Comparison of ENCODE assay signal across 26 cellular contexts in genomic region chr4:150888217-150888616, GRCh38.
"Had no signal": no experiment of that assay in that cellular context is flagged by ENCODE, and none has a peak within 500 bp of the region (broad histone marks: within the 10 kb centered on the region; RNA-seq: fewer than 3 reads in every experiment).

No MANE protein-coding gene starts in this region.

- H3K27me3 Mint-ChIP-seq: activated CD8-positive, alpha-beta memory T cell treated with anti-CD3 and anti-CD28 coated beads, Interleukin-2, amount 10 ng/mL, durations not matched to agents 7 days and 5 days; activated naive CD8-positive, alpha-beta T cell; activated T-cell treated with anti-CD3 and anti-CD28 coated beads, Interleukin-2, amount 50 U/mL, for 24 hours had no signal

- H3K4me3 Mint-ChIP-seq: activated CD8-positive, alpha-beta memory T cell treated with anti-CD3 and anti-CD28 coated beads, Interleukin-2, amount 10 ng/mL, durations not matched to agents 7 days and 5 days; activated naive CD8-positive, alpha-beta T cell; activated T-cell treated with anti-CD3 and anti-CD28 coated beads, Interleukin-2, amount 50 U/mL, for 24 hours; activated T-helper 1 cell treated with anti-CD3 and anti-CD28 coated beads, Interleukin-12 subunit alpha, Interleukin-12 subunit beta, Interleukin-2, Interleukin-4 antibody, amounts not matched to agents 30 ng/mL and 10 ng/mL and 1 ng/mL, durations not matched to agents 14 hours and 24 hours and 36 hours; T-helper 2 cell treated with Interferon-gamma antibody and Interleukin-4, amounts not matched to agents 5 μg/mL and 100 μg/mL, for 36 hours; WTC11 had no signal

- DNase-seq: activated CD4-positive, alpha-beta T cell treated with anti-CD3 and anti-CD28 coated beads for 48 hours; activated CD4-positive, alpha-beta T cell treated with anti-CD3 and anti-CD28 coated beads, Interleukin-2, amount 50 U/mL, for 48 hours; activated CD4-positive, CD25-positive, alpha-beta regulatory T cell treated with anti-CD3 and anti-CD28 coated beads, Interleukin-2, amount 50 U/mL, for 72 hours; activated CD8-positive, alpha-beta memory T cell treated with anti-CD3 and anti-CD28 coated beads, Interleukin-2, amount 10 ng/mL, durations not matched to agents 7 days and 5 days; activated effector memory CD4-positive, alpha-beta T cell treated with Interleukin-2 at 50 U/mL for 16 hours; activated naive CD4-positive, alpha-beta T cell; activated T-cell treated with anti-CD3 and anti-CD28 coated beads, Interleukin-2, amount 50 U/mL, for 24 hours; adrenal gland; anterior cingulate cortex; MG63; MV-4-11; NCI-H1092 treated with DMSO at 0.1 percent for 48 hours; NCI-H1417 treated with DMSO at 0.1 percent for 48 hours; NCI-H1694 treated with DMSO at 0.1 percent for 48 hours; NCI-H2029 treated with DMSO at 0.1 percent for 48 hours; NCI-H510A treated with DMSO at 0.1 percent for 48 hours; NCI-H69; Peyer's patch; Right ventricle myocardium superior; SJCRH30; SK-N-SH; T-helper 1 cell had no signal

- H3K9me3 Mint-ChIP-seq: activated T-cell treated with anti-CD3 and anti-CD28 coated beads, Interleukin-2, amount 50 U/mL, for 24 hours; activated T-helper 1 cell treated with anti-CD3 and anti-CD28 coated beads, Interleukin-12 subunit alpha, Interleukin-12 subunit beta, Interleukin-2, Interleukin-4 antibody, amounts not matched to agents 30 ng/mL and 10 ng/mL and 1 ng/mL, durations not matched to agents 14 hours and 24 hours and 36 hours; T-helper 2 cell treated with Interferon-gamma antibody and Interleukin-4, amounts not matched to agents 5 μg/mL and 100 μg/mL, for 36 hours; WTC11 had no signal

- H3K27ac Mint-ChIP-seq: activated CD8-positive, alpha-beta memory T cell treated with anti-CD3 and anti-CD28 coated beads, Interleukin-2, amount 10 ng/mL, durations not matched to agents 7 days and 5 days; activated T-cell treated with anti-CD3 and anti-CD28 coated beads, Interleukin-2, amount 50 U/mL, for 24 hours; activated T-helper 1 cell treated with anti-CD3 and anti-CD28 coated beads, Interleukin-12 subunit alpha, Interleukin-12 subunit beta, Interleukin-2, Interleukin-4 antibody, amounts not matched to agents 30 ng/mL and 10 ng/mL and 1 ng/mL, durations not matched to agents 14 hours and 24 hours and 36 hours; T-helper 2 cell treated with Interferon-gamma antibody and Interleukin-4, amounts not matched to agents 5 μg/mL and 100 μg/mL, for 36 hours; WTC11 had no signal

- ATAC-seq: activated CD8-positive, alpha-beta memory T cell treated with anti-CD3 and anti-CD28 coated beads, Interleukin-2, amount 10 ng/mL, durations not matched to agents 7 days and 5 days; WTC11 had no signal

- H3K4me1 Mint-ChIP-seq: WTC11 had no signal
